ENCODE assay signal across 1 cellular context in the genomic region with DNA sequence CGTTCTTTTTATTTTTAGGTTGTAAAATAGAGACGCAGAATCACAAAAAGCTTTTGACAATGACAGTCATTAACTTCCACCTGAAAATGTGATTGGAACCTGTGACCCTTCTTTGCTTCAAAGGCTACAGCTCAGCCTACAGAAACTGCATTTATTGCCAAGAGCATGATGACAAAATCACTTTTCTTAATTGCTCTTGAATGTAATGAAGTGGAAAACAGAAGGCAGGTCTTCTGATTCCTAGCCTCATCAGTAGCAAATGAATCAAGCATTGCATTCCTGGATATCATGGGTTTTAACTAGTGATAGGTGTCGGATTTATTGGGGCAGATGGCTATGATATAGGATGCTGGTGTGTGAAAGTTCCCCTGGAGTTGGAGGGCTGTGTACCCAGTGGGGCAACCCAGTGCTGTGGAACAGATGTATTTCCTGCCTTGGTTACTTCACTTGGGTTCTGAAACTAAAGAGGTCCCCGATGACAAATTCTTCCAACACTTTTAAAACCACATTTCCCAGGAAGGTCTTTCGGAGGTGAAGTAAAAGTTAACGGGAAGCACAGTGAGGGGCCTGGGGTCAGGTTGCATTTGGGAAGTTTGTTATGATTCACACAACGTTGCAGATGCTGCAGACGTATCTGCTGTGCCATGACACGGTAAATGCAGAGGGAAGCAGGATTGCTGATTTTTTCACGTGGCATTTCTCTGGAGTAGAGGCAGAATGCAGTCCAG.
TF ChIP-seq lines count a peak whose summit lies in the region.

No MANE protein-coding gene starts in this region.

TF ChIP-seq in IMR-90, 13 proteins besides CTCF, POLR2A, EP300 and RAD21:
- TF ChIP-seq, protein P1, sequence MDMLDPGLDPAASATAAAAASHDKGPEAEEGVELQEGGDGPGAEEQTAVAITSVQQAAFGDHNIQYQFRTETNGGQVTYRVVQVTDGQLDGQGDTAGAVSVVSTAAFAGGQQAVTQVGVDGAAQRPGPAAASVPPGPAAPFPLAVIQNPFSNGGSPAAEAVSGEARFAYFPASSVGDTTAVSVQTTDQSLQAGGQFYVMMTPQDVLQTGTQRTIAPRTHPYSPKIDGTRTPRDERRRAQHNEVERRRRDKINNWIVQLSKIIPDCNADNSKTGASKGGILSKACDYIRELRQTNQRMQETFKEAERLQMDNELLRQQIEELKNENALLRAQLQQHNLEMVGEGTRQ (IDR thresholded peaks at IDR 0.05; ENCODE audit: low read depth, low read length), result no peak
- TF ChIP-seq FOS (IDR thresholded peaks at IDR 0.05; ENCODE audit: low read depth, low read length), result no peak
- TF ChIP-seq CHD1 (IDR thresholded peaks at IDR 0.05; ENCODE audit: low read depth, low read length), result no peak
- TF ChIP-seq CEBPB (IDR thresholded peaks at IDR 0.05; ENCODE audit: low read depth, low read length), result no peak
- no peak for TF ChIP-seq RFX5 (IDR thresholded peaks at IDR 0.05; ENCODE audit: low read depth, low read length)
- TF ChIP-seq NFE2L2 (IDR thresholded peaks at IDR 0.05; ENCODE audit: low read depth, low read length), result no peak
- TF ChIP-seq RCOR1 (IDR thresholded peaks at IDR 0.05; ENCODE audit: insufficient replicate concordance, low read length), result no peak
- TF ChIP-seq BHLHE40 (IDR thresholded peaks at IDR 0.05; ENCODE audit: low read depth, low read length), result no peak
- TF ChIP-seq MAFK (IDR thresholded peaks at IDR 0.05; ENCODE audit: low read depth, low read length), result no peak
- TF ChIP-seq MXI1 (IDR thresholded peaks at IDR 0.05; ENCODE audit: borderline replicate concordance, low read depth, low read length), result no peak
- TF ChIP-seq, protein P2, sequence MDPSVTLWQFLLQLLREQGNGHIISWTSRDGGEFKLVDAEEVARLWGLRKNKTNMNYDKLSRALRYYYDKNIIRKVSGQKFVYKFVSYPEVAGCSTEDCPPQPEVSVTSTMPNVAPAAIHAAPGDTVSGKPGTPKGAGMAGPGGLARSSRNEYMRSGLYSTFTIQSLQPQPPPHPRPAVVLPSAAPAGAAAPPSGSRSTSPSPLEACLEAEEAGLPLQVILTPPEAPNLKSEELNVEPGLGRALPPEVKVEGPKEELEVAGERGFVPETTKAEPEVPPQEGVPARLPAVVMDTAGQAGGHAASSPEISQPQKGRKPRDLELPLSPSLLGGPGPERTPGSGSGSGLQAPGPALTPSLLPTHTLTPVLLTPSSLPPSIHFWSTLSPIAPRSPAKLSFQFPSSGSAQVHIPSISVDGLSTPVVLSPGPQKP (IDR thresholded peaks at IDR 0.05; ENCODE audit: borderline replicate concordance, low read depth, low read length), result no peak
- TF ChIP-seq MAZ (IDR thresholded peaks at IDR 0.05; ENCODE audit: borderline replicate concordance, low read depth, low read length), result no peak
- TF ChIP-seq SMC3 (IDR thresholded peaks at IDR 0.05; ENCODE audit: low read depth, low read length), result no peak
